In the genomic region with DNA sequence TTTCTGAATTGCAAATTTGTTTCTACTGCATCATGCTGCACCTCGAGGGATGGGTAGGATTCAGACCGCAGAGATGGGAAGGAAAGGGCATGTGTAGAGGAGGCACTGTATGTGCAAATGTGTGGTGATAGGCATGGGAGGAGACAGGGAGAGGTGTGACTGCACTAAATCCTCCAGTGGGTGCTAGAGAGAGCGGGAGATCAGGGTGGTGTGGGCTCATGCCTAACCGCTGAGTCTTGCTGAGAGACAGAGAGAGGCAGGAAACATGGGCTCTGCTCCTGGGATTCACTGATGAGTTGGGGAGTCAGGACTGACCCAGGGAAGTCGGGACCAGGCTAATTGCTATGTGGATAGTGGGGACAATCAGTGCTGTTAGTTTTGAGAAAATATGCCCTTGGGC, we compare ENCODE assay signal across 23 cellular contexts.
"Had no signal": no experiment of that assay in that cellular context is flagged by ENCODE, and none has a peak within 500 bp of the region (broad histone marks: within the 10 kb centered on the region; RNA-seq: fewer than 3 reads in every experiment).

No MANE protein-coding gene starts in this region.

- H3K9me3 ChIP-seq: mucosa of descending colon, right lobe of liver, testis had no signal

- FAIRE-seq: colon, endothelial cell of umbilical vein, frontal cortex had no signal

- H3K4me3 ChIP-seq: mucosa of descending colon, right lobe of liver, skin epidermis, testis had no signal

- H3K36me3 ChIP-seq: brain microvascular endothelial cell, right lobe of liver had no signal

- H3K4me1 ChIP-seq: right lobe of liver, testis had no signal

- H3K27me3 ChIP-seq: brain microvascular endothelial cell, right lobe of liver, testis had no signal

- H3K9me3 Mint-ChIP-seq: activated naive CD4-positive, alpha-beta T cell treated with anti-CD3 and anti-CD28 coated beads, Interleukin-2, amount 50 U/mL, for 24 hours; type B pancreatic cell had no signal

- H3K27ac Mint-ChIP-seq: activated naive CD4-positive, alpha-beta T cell treated with anti-CD3 and anti-CD28 coated beads, Interleukin-2, amount 50 U/mL, for 24 hours; memory B cell; stimulated activated naive B cell treated with anti-CD40 and anti-IgM and Interleukin-4, amounts not matched to agents 10 μg/mL and 1 μg/mL and 100 μg/mL, for 72 hours; type B pancreatic cell had no signal

- H3K27me3 Mint-ChIP-seq: type B pancreatic cell had no signal

- DNase-seq: activated CD4-positive, alpha-beta T cell treated with anti-CD3 and anti-CD28 coated beads for 1 hour; activated gamma-delta T cell treated with Interleukin-2 at 50 U/mL for 16 hours; activated T-cell treated with anti-CD3 and anti-CD28 coated beads, Interleukin-2, amount 50 U/mL, for 1 hour; brain microvascular endothelial cell; caudate nucleus; effector memory CD4-positive, alpha-beta T cell; hippocampal formation; mucosa of descending colon; nucleus accumbens; right lobe of liver; stimulated activated CD4-positive, alpha-beta T cell treated with anti-CD3 and anti-CD28 coated beads, Interleukin-1b, Interleukin-23, amount 100 ng/mL, for 48 hours; stimulated activated CD8-positive, alpha-beta memory T cell treated with anti-CD3 and anti-CD28 coated beads, Interleukin-4, amount 100 ng/mL, for 48 hours; stimulated activated naive B cell treated with anti-CD40 and anti-IgM and Interleukin-4, amounts not matched to agents 10 μg/mL and 1 μg/mL and 100 μg/mL, for 72 hours; testis; WERI-Rb-1 had no signal

- H3K4me3 Mint-ChIP-seq: activated naive CD4-positive, alpha-beta T cell treated with anti-CD3 and anti-CD28 coated beads, Interleukin-2, amount 50 U/mL, for 24 hours; memory B cell; stimulated activated naive B cell treated with anti-CD40 and anti-IgM and Interleukin-4, amounts not matched to agents 10 μg/mL and 1 μg/mL and 100 μg/mL, for 72 hours; type B pancreatic cell had no signal

- ATAC-seq: esophagus mucosa; mucosa of descending colon; right lobe of liver; stimulated activated naive B cell treated with anti-CD40 and anti-IgM and Interleukin-4, amounts not matched to agents 10 μg/mL and 1 μg/mL and 100 μg/mL, for 72 hours had no signal

- H3K4me1 Mint-ChIP-seq: activated naive CD4-positive, alpha-beta T cell treated with anti-CD3 and anti-CD28 coated beads, Interleukin-2, amount 50 U/mL, for 24 hours; memory B cell; stimulated activated naive B cell treated with anti-CD40 and anti-IgM and Interleukin-4, amounts not matched to agents 10 μg/mL and 1 μg/mL and 100 μg/mL, for 72 hours had no signal

- H3K27ac ChIP-seq: brain microvascular endothelial cell, right lobe of liver, skin epidermis, testis, WERI-Rb-1 had no signal

- H3K36me3 Mint-ChIP-seq: activated naive CD4-positive, alpha-beta T cell treated with anti-CD3 and anti-CD28 coated beads, Interleukin-2, amount 50 U/mL, for 24 hours; memory B cell; stimulated activated naive B cell treated with anti-CD40 and anti-IgM and Interleukin-4, amounts not matched to agents 10 μg/mL and 1 μg/mL and 100 μg/mL, for 72 hours had no signal
